21 cellular contexts compared by ENCODE assay signal in genomic region chr4:141788169-141788915, GRCh38.
DNase-seq lines count a peak whose midpoint lies in the region; ATAC-seq and TF ChIP-seq lines count a peak whose summit lies in the region.
"Had no signal": no experiment of that assay in that cellular context is flagged by ENCODE, and none has a peak within 500 bp of the region (broad histone marks: within the 10 kb centered on the region; RNA-seq: fewer than 3 reads in every experiment).

No MANE protein-coding gene starts in this region.

- H3K27ac ChIP-seq in IMR-90 (ENCODE audit: insufficient read depth, low read length): no peak overlapping the region
- H3K27ac ChIP-seq in mesenchymal stem cell (ENCODE audit: low read length, poor library complexity, severe bottlenecking): peak overlapping the region; percentile 95
- H3K27ac ChIP-seq: C4-2B, SK-N-MC had no signal

- H3K23ac ChIP-seq in IMR-90 (ENCODE audit: low read depth, low read length) (no peak overlapping the region), mesenchymal stem cell (ENCODE audit: low read length in 2 of 2) (no peak overlapping the region)

- H4K20me1 ChIP-seq in IMR-90 (ENCODE audit: insufficient read depth, low read length): no peaks in the 10 kb centered on the region

- ATAC-seq in IMR-90 (ENCODE audit: low read depth) (peak; percentile 74), T-cell (replicated peaks in 1 of 4) (no peak), GM18498 (IDR thresholded peaks at IDR 0.05; ENCODE audit: unreplicated experiment) (no peak), HG03175 (IDR thresholded peaks at IDR 0.05; ENCODE audit: unreplicated experiment) (no peak), HG03565 (IDR thresholded peaks at IDR 0.05; ENCODE audit: unreplicated experiment) (no peak)

- no peak overlapping the region for H3K9ac ChIP-seq in IMR-90 (ENCODE audit: low read depth, low read length)
- no peak overlapping the region for H3K9ac ChIP-seq in mesenchymal stem cell (ENCODE audit: low read length)

- no peak for TF ChIP-seq RAD21 in IMR-90 (IDR thresholded peaks at IDR 0.05; ENCODE audit: low read length)

- no peak overlapping the region for H4K5ac ChIP-seq in IMR-90 (ENCODE audit: low read depth, low read length)

- WGBS in IMR-90 (ENCODE audit: extremely low coverage in 2 of 2, insufficient read length in 1 of 2), 2 experiments: no CpG with 5 or more reads among the region's 4 CpGs
- 87% methylated on average over 4 of the region's 4 CpGs for WGBS in mesenchymal stem cell

- no peak overlapping the region for H4K8ac ChIP-seq in IMR-90 (ENCODE audit: low read depth in 2 of 2, low read length in 2 of 2)
- H4K8ac ChIP-seq in mesenchymal stem cell (ENCODE audit: low read length): no peak overlapping the region

- no peak overlapping the region for H2BK20ac ChIP-seq in IMR-90 (ENCODE audit: low read depth, low read length)

- no peak overlapping the region for H3K4me3 ChIP-seq in IMR-90 (ENCODE audit: insufficient read depth, low read depth, low read length)
- no peak overlapping the region for H3K4me3 ChIP-seq in mesenchymal stem cell (ENCODE audit: insufficient read depth in 1 of 2, low read depth in 1 of 2, low read length in 2 of 2)
- H3K4me3 ChIP-seq: HAP-1, MG63, SK-N-MC had no signal

- no peak overlapping the region for H3K14ac ChIP-seq in IMR-90 (replicated peaks; ENCODE audit: low read depth, low read length)
- no peak overlapping the region for H3K14ac ChIP-seq in mesenchymal stem cell (ENCODE audit: low read length in 2 of 2)

- H2BK120ac ChIP-seq in IMR-90 (ENCODE audit: low read depth, low read length) (no peak overlapping the region), mesenchymal stem cell (ENCODE audit: low read depth, low read length) (no peak overlapping the region)

- no peak overlapping the region for H2AFZ ChIP-seq in IMR-90 (replicated peaks; ENCODE audit: low read length, poor library complexity)
- H2AFZ ChIP-seq in mesenchymal stem cell (ENCODE audit: low read depth, low read length): no peak overlapping the region

- no peak overlapping the region for H3K56ac ChIP-seq in IMR-90 (ENCODE audit: extremely low read depth, insufficient read depth, low read length)

- H3K27me3 Mint-ChIP-seq in chondrocyte (ENCODE audit: low read depth) (no peaks in the 10 kb centered on the region), T-cell (no peaks in the 10 kb centered on the region)

- POLR2A ChIA-PET in IMR-90 (lab: Charles Lee; ENCODE audit: unreplicated experiment) (no interaction called here), T-cell (lab: Charles Lee) (interaction anchor here in 1 of 2 donors (0.6 kb wide), 1 partner anchor 1241 kb away, joined by 3 read pairs; no protein-coding TSS in a partner anchor)

- H3K36me3 ChIP-seq in IMR-90 (ENCODE audit: control insufficient read depth, insufficient read depth, low read length): no peaks in the 10 kb centered on the region
- no peaks in the 10 kb centered on the region for H3K36me3 ChIP-seq in mesenchymal stem cell (ENCODE audit: control insufficient read depth in 1 of 2, insufficient read depth in 2 of 2, low read depth in 1 of 2, low read length in 2 of 2)
- H3K36me3 ChIP-seq: HAP-1, MG63 had no signal

- dilution Hi-C loops in IMR-90 (cut with HindIII; ENCODE audit: low sequenced_read_pairs, unreplicated experiment): no loop called here

- H3K18ac ChIP-seq in IMR-90 (ENCODE audit: low read depth, low read length) (no peak overlapping the region), mesenchymal stem cell (ENCODE audit: low read depth in 1 of 2, low read length in 2 of 2) (no peak overlapping the region)

- H2BK15ac ChIP-seq in IMR-90 (ENCODE audit: low read depth, low read length): no peak overlapping the region
- H2BK15ac ChIP-seq in mesenchymal stem cell (ENCODE audit: low read depth, poor library complexity, severe bottlenecking): no peak overlapping the region

- H3K4me3 Mint-ChIP-seq in chondrocyte (ENCODE audit: unreplicated experiment): no peak overlapping the region
- H3K4me3 Mint-ChIP-seq in T-cell: no peak overlapping the region

- no peak for TF ChIP-seq POLR2A in IMR-90 (IDR thresholded peaks at IDR 0.05; ENCODE audit: low read depth, low read length)

- no peak overlapping the region for H3K4ac ChIP-seq in IMR-90 (ENCODE audit: low read depth, low read length)
- no peak overlapping the region for H3K4ac ChIP-seq in mesenchymal stem cell (ENCODE audit: low read depth in 1 of 2, low read length in 2 of 2)

- no peak overlapping the region for H2AK9ac ChIP-seq in IMR-90 (replicated peaks; ENCODE audit: low read depth, low read length, poor library complexity)

- in situ Hi-C loops in IMR-90 (cut with MboI; ENCODE audit: low sequenced_read_pairs): no loop called here

- H2BK12ac ChIP-seq in mesenchymal stem cell (ENCODE audit: low read length in 2 of 2): no peak overlapping the region

- H3K27me3 ChIP-seq in IMR-90 (ENCODE audit: control insufficient read depth, insufficient read depth, low read length) (no peaks in the 10 kb centered on the region), mesenchymal stem cell (ENCODE audit: control insufficient read depth in 1 of 2, insufficient read depth in 1 of 2, low read length in 2 of 2) (no peaks in the 10 kb centered on the region)
- H3K27me3 ChIP-seq: MG63 had no signal

- no peaks in the 10 kb centered on the region for H3K9me1 ChIP-seq in IMR-90 (ENCODE audit: insufficient read depth, low read length)

- H3K9me3 ChIP-seq in IMR-90 (ENCODE audit: control insufficient read depth, insufficient read depth, low read length): no peaks in the 10 kb centered on the region
- no peaks in the 10 kb centered on the region for H3K9me3 ChIP-seq in mesenchymal stem cell (ENCODE audit: control insufficient read depth, low read length)
- H3K9me3 ChIP-seq: HAP-1, MG63 had no signal

- H3K79me1 ChIP-seq in IMR-90 (ENCODE audit: low read depth in 1 of 2, low read length in 2 of 2) (no peaks in the 10 kb centered on the region), mesenchymal stem cell (replicated peaks; ENCODE audit: low read length, poor library complexity, severe bottlenecking) (no peaks in the 10 kb centered on the region)

- H3K36me3 Mint-ChIP-seq in chondrocyte (ENCODE audit: low read depth) (no peaks in the 10 kb centered on the region), T-cell (no peaks in the 10 kb centered on the region)

- no peaks in the 10 kb centered on the region for H3K4me1 ChIP-seq in IMR-90 (ENCODE audit: control insufficient read depth, insufficient read depth, low read length)
- no peaks in the 10 kb centered on the region for H3K4me1 ChIP-seq in mesenchymal stem cell (ENCODE audit: control insufficient read depth, insufficient read depth, low read depth, low read length)
- H3K4me1 ChIP-seq: HAP-1 had no signal

- no TSS peak for BruUV-seq in IMR-90 (replicated peaks; lab: Mats Ljungman, UMichigan)

- H3K4me1 Mint-ChIP-seq in chondrocyte (ENCODE audit: low read depth) (peaks cover 34% of the 10 kb centered on the region), T-cell (no peaks in the 10 kb centered on the region)

- no peak overlapping the region for H4K91ac ChIP-seq in IMR-90 (ENCODE audit: insufficient read depth, low read depth, low read length)
- H4K91ac ChIP-seq in mesenchymal stem cell (ENCODE audit: low read length): no peak overlapping the region

- intact Hi-C loops in IMR-90 (cut with micrococcal nuclease): no loop called here

- no peak overlapping the region for H2AK5ac ChIP-seq in IMR-90 (ENCODE audit: low read depth, low read length)
- peak overlapping the region; percentile 24 for H2AK5ac ChIP-seq in mesenchymal stem cell (ENCODE audit: low read length, severe bottlenecking)

- DNase-seq in IMR-90 (peak; percentile 53), chondrocyte (ENCODE audit: low spot score) (no peak), mesenchymal stem cell (no peak), T-cell (no peak)
- DNase-seq: AML-193, DMS79, Kasumi-1, MG63, NCI-H1048, NCI-H1436, NCI-H2029 treated with DMSO at 0.1 percent for 48 hours, NCI-H2171, NCI-H446 treated with DMSO at 0.1 percent for 48 hours, NCI-H774, SHP77 had no signal

- H3K27ac Mint-ChIP-seq in chondrocyte (ENCODE audit: unreplicated experiment) (peak overlapping the region; percentile 75), T-cell (no peak overlapping the region)

- CTCF ChIA-PET in IMR-90 (lab: Yijun Ruan, JAX): interaction anchor here (0.6 kb wide), 1 partner anchor 9 kb away, joined by 3 read pairs; no protein-coding TSS in a partner anchor
- CTCF ChIA-PET in T-cell (lab: Charles Lee): no interaction called here

- H2BK5ac ChIP-seq in IMR-90 (ENCODE audit: low read depth, low read length, poor library complexity, severe bottlenecking) (peak overlapping the region; percentile 5), mesenchymal stem cell (ENCODE audit: low read depth, low read length, poor library complexity, severe bottlenecking) (peak overlapping the region; percentile 66)

- TF ChIP-seq CTCF in IMR-90 (conservative IDR thresholded peaks at IDR 0.05; ENCODE audit: low read depth, low read length) (no peak), chondrocyte (IDR thresholded peaks at IDR 0.05) (no peak)

- no peak overlapping the region for H3K4me2 ChIP-seq in IMR-90 (ENCODE audit: low read depth, low read length)
- H3K4me2 ChIP-seq in mesenchymal stem cell (ENCODE audit: low read length, poor library complexity, severe bottlenecking): no peak overlapping the region

- no peaks in the 10 kb centered on the region for H3K9me3 Mint-ChIP-seq in chondrocyte (ENCODE audit: low read depth)
- H3K9me3 Mint-ChIP-seq in T-cell: no peaks in the 10 kb centered on the region

TF ChIP-seq in IMR-90, 13 proteins besides CTCF, POLR2A, EP300 and RAD21:
- TF ChIP-seq CEBPB (IDR thresholded peaks at IDR 0.05; ENCODE audit: low read depth, low read length): peak; percentile 71
- TF ChIP-seq, protein P1, sequence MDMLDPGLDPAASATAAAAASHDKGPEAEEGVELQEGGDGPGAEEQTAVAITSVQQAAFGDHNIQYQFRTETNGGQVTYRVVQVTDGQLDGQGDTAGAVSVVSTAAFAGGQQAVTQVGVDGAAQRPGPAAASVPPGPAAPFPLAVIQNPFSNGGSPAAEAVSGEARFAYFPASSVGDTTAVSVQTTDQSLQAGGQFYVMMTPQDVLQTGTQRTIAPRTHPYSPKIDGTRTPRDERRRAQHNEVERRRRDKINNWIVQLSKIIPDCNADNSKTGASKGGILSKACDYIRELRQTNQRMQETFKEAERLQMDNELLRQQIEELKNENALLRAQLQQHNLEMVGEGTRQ (IDR thresholded peaks at IDR 0.05; ENCODE audit: low read depth, low read length): no peak
